11 cellular contexts compared by ENCODE assay signal in the genomic region with DNA sequence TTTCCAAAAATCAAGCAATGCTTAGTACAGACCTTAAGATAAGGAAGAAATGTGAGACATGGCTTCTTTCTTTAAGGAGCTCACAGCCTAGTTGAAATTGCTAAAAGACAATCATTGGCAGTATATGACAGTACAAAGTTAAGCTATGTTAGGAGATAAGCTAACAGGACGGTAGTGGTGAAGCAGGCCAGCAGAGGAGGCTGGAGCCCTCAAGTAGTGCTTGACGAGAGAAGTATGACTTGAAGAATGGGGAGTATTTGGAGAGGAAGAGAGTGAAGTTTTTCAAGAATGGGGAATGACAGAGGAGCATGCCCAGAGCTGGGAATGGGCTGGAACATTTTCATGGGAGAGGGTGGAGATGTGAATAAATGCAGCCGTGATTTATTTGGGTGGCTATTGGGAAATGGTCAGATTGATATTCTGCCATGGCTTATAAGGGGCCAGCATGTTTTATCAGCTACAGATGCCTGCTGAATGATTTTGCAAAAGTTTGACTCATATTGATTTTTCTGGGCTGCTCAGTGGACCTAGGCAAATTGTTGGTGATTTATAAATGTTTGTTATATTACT. TPM values are rescaled to one million over a fixed set of nuclear protein-coding genes. Genes with fewer than 3 reads are reported as not detected.
DNase-seq lines count a peak whose midpoint lies in the region; ATAC-seq and TF ChIP-seq lines count a peak whose summit lies in the region.
"Had no signal": no experiment of that assay in that cellular context is flagged by ENCODE, and none has a peak within 500 bp of the region (broad histone marks: within the 10 kb centered on the region; RNA-seq: fewer than 3 reads in every experiment).

No MANE protein-coding gene starts in this region.

- POLR2A ChIA-PET in SK-N-SH (lab: Yijun Ruan, JAX), result no interaction called here

- no peak for TF ChIP-seq RAD21 in SK-N-SH (IDR thresholded peaks at IDR 0.05; ENCODE audit: low read length)

- intact Hi-C loops in vagina (cut with DNase I), result loop anchor here (10.0 kb wide), 1 partner anchor 64 kb away; no protein-coding TSS in a partner anchor

- H2BK15ac ChIP-seq in mesenchymal stem cell (ENCODE audit: low read depth, poor library complexity, severe bottlenecking), result no peak overlapping the region

- H3K27ac ChIP-seq in SK-N-SH (ENCODE audit: low read depth in 2 of 2, low read length in 1 of 2) (peak overlapping the region in 1 of 2 experiments; percentile 51; a peak in 2 of 4 replicates), epithelial cell of prostate (peak overlapping the region; percentile 99), mesenchymal stem cell (ENCODE audit: low read length, poor library complexity, severe bottlenecking) (peak overlapping the region; percentile 1), vagina (peak overlapping the region; percentile 62)
- H3K27ac ChIP-seq: neutrophil had no signal

- H3K4me3 ChIP-seq in SK-N-SH (ENCODE audit: low read depth in 2 of 2, low read length in 1 of 2), result no peak overlapping the region
- peak overlapping the region in 1 of 2 experiments; percentile 5 for H3K4me3 ChIP-seq in mesenchymal stem cell (ENCODE audit: insufficient read depth in 1 of 2, low read depth in 1 of 2, low read length in 2 of 2)
- H3K4me3 ChIP-seq in vagina, result no peak overlapping the region

- H4K8ac ChIP-seq in mesenchymal stem cell (ENCODE audit: low read length), result no peak overlapping the region

- peak overlapping the region; percentile 78 for H2AK5ac ChIP-seq in mesenchymal stem cell (ENCODE audit: low read length, severe bottlenecking)

- H3K79me2 ChIP-seq in SK-N-SH (ENCODE audit: insufficient read depth), result no peaks in the 10 kb centered on the region

- DNase-seq in SK-N-SH, result no peak
- DNase-seq in epithelial cell of prostate (ENCODE audit: low read depth, low spot score), result no peak
- peak; percentile 63 for DNase-seq in mesenchymal stem cell
- DNase-seq in vagina (ENCODE audit: extremely low spot score in 2 of 2), result no peak
- no peak for DNase-seq in NCI-H1092 (lab: John Stamatoyannopoulos, UW)
- no peak for DNase-seq in NCI-H1092 treated with DMSO at 0.1 percent for 48 hours (lab: John Stamatoyannopoulos, UW)
- DNase-seq: activated CD4-positive, alpha-beta T cell treated with anti-CD3 and anti-CD28 coated beads for 36 hours; activated naive CD4-positive, alpha-beta T cell treated with anti-CD3 and anti-CD28 coated beads for 36 hours had no signal

- H3K14ac ChIP-seq in mesenchymal stem cell (ENCODE audit: low read length in 2 of 2), result no peak overlapping the region

- peaks cover 23% of the 10 kb centered on the region for H3F3A ChIP-seq in SK-N-SH (replicated peaks; ENCODE audit: insufficient read depth)

- no peaks in the 10 kb centered on the region for H3K9me2 ChIP-seq in SK-N-SH

- no peak overlapping the region for H3K23ac ChIP-seq in mesenchymal stem cell (ENCODE audit: low read length in 2 of 2)

- peak overlapping the region in 1 of 2 experiments; percentile 71 for H2BK12ac ChIP-seq in mesenchymal stem cell (ENCODE audit: low read length in 2 of 2)

- no peaks in the 10 kb centered on the region for H4K20me1 ChIP-seq in SK-N-SH (ENCODE audit: insufficient read depth)

- H3K27me3 ChIP-seq in SK-N-SH (ENCODE audit: insufficient read depth) (no peaks in the 10 kb centered on the region), mesenchymal stem cell (ENCODE audit: control insufficient read depth in 1 of 2, insufficient read depth in 1 of 2, low read length in 2 of 2) (no peaks in the 10 kb centered on the region), vagina (no peaks in the 10 kb centered on the region)
- H3K27me3 ChIP-seq: neutrophil had no signal

- 56% methylated on average over 3 of the region's 3 CpGs for WGBS in SK-N-SH (ENCODE audit: low lambda C conversion rate)
- WGBS in mesenchymal stem cell, result 59% methylated on average over 3 of the region's 3 CpGs

- no peak overlapping the region for H2BK5ac ChIP-seq in mesenchymal stem cell (ENCODE audit: low read depth, low read length, poor library complexity, severe bottlenecking)

- no peak overlapping the region for H3K4me2 ChIP-seq in SK-N-SH
- H3K4me2 ChIP-seq in mesenchymal stem cell (ENCODE audit: low read length, poor library complexity, severe bottlenecking), result no peak overlapping the region

- ATAC-seq in SK-N-SH treated with all-trans-retinoic acid at 6 μM for 48 hours, result no peak
- ATAC-seq in HG02610 (IDR thresholded peaks at IDR 0.05; ENCODE audit: unreplicated experiment), result no peak
- ATAC-seq: activated CD4-positive, alpha-beta T cell treated with anti-CD3 and anti-CD28 coated beads for 36 hours had no signal

- H3K9me3 ChIP-seq in SK-N-SH (no peaks in the 10 kb centered on the region), mesenchymal stem cell (ENCODE audit: control insufficient read depth, low read length) (no peaks in the 10 kb centered on the region), vagina (no peaks in the 10 kb centered on the region)
- H3K9me3 ChIP-seq: neutrophil had no signal

- H3K4me1 ChIP-seq in SK-N-SH (ENCODE audit: control insufficient read depth in 1 of 2, insufficient read depth in 2 of 2, low read depth in 1 of 2, low read length in 1 of 2) (peaks cover 11 to 20% of the 10 kb centered on the region in 2 experiments; a peak in 3 of 4 replicates), mesenchymal stem cell (ENCODE audit: control insufficient read depth, insufficient read depth, low read depth, low read length) (peaks cover 2% of the 10 kb centered on the region), vagina (peaks cover 50% of the 10 kb centered on the region)

- peak overlapping the region in 1 of 2 experiments; percentile 1 for H3K4ac ChIP-seq in mesenchymal stem cell (ENCODE audit: low read depth in 1 of 2, low read length in 2 of 2)

- 0 out of 2 replicates have a peak overlapping the region, but pooled peaks have one; percentile 40 for H2AFZ ChIP-seq in SK-N-SH (ENCODE audit: low read depth)
- H2AFZ ChIP-seq in mesenchymal stem cell (ENCODE audit: low read depth, low read length), result no peak overlapping the region

- H2BK120ac ChIP-seq in mesenchymal stem cell (ENCODE audit: low read depth, low read length), result no peak overlapping the region

- H3K18ac ChIP-seq in mesenchymal stem cell (ENCODE audit: low read depth in 1 of 2, low read length in 2 of 2), result peak overlapping the region; percentile 14 to 24

- TF ChIP-seq POLR2A in vagina (IDR thresholded peaks at IDR 0.05), result no peak

- no peak for TF ChIP-seq CTCF in SK-N-SH (IDR thresholded peaks at IDR 0.05)
- no peak for TF ChIP-seq CTCF in vagina (IDR thresholded peaks at IDR 0.05)

- peaks cover 7% of the 10 kb centered on the region for H3K79me1 ChIP-seq in mesenchymal stem cell (replicated peaks; ENCODE audit: low read length, poor library complexity, severe bottlenecking)

- H3K36me3 ChIP-seq in SK-N-SH (replicated peaks in 1 of 2; ENCODE audit: control insufficient read depth in 1 of 2, insufficient read depth in 2 of 2, low read length in 1 of 2), result no peaks in the 10 kb centered on the region
- peaks cover 0 to 26% of the 10 kb centered on the region in 2 experiments for H3K36me3 ChIP-seq in mesenchymal stem cell (ENCODE audit: control insufficient read depth in 1 of 2, insufficient read depth in 2 of 2, low read depth in 1 of 2, low read length in 2 of 2)
- H3K36me3 ChIP-seq in vagina, result no peaks in the 10 kb centered on the region
- H3K36me3 ChIP-seq: neutrophil had no signal

- TF ChIP-seq EP300 in SK-N-SH (IDR thresholded peaks at IDR 0.05; ENCODE audit: borderline replicate concordance in 1 of 2, low read depth in 1 of 2, low read length in 1 of 2), result no peak

- H3K9ac ChIP-seq in SK-N-SH (no peak overlapping the region), mesenchymal stem cell (ENCODE audit: low read length) (peak overlapping the region; percentile 84)

- CTCF ChIA-PET in SK-N-SH (lab: Yijun Ruan, JAX), result interaction anchor here (1.2 to 3.2 kb wide), 5 partner anchors 10 to 99 kb away, joined by 3 to 21 read pairs (median 5); a partner anchor contains a TSS

- no peak overlapping the region for H4K91ac ChIP-seq in mesenchymal stem cell (ENCODE audit: low read length)

TF ChIP-seq in SK-N-SH, 30 proteins besides CTCF, POLR2A, EP300 and RAD21 (continues in another document):
- TF ChIP-seq MXI1 (IDR thresholded peaks at IDR 0.05; ENCODE audit: low read depth, low read length) (no peak), MEF2A (IDR thresholded peaks at IDR 0.05; ENCODE audit: borderline replicate concordance, low read depth) (no peak), RFX5 (IDR thresholded peaks at IDR 0.05; ENCODE audit: low read length) (no peak), TEAD4 (IDR thresholded peaks at IDR 0.05; ENCODE audit: borderline replicate concordance, insufficient read depth) (no peak), NFIC (IDR thresholded peaks at IDR 0.05; ENCODE audit: borderline replicate concordance) (no peak), GATA2 (CRISPR knock-in tag; IDR thresholded peaks at IDR 0.05) (no peak)

TF ChIP-seq in SK-N-SH treated with all-trans-retinoic acid at 6 μM for 48 hours, 23 proteins besides CTCF, POLR2A, EP300 and RAD21:
- TF ChIP-seq GLIS3 (CRISPR knock-in tag; IDR thresholded peaks at IDR 0.05) (no peak), BACH2 (CRISPR knock-in tag; IDR thresholded peaks at IDR 0.05; ENCODE audit: borderline replicate concordance) (no peak), ZC3H10 (CRISPR knock-in tag; IDR thresholded peaks at IDR 0.05) (no peak), ZNF8 (CRISPR knock-in tag; IDR thresholded peaks at IDR 0.05) (no peak)
- TF ChIP-seq, protein P1, sequence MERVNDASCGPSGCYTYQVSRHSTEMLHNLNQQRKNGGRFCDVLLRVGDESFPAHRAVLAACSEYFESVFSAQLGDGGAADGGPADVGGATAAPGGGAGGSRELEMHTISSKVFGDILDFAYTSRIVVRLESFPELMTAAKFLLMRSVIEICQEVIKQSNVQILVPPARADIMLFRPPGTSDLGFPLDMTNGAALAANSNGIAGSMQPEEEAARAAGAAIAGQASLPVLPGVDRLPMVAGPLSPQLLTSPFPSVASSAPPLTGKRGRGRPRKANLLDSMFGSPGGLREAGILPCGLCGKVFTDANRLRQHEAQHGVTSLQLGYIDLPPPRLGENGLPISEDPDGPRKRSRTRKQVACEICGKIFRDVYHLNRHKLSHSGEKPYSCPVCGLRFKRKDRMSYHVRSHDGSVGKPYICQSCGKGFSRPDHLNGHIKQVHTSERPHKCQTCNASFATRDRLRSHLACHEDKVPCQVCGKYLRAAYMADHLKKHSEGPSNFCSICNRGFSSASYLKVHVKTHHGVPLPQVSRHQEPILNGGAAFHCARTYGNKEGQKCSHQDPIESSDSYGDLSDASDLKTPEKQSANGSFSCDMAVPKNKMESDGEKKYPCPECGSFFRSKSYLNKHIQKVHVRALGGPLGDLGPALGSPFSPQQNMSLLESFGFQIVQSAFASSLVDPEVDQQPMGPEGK (CRISPR knock-in tag; IDR thresholded peaks at IDR 0.05; ENCODE audit: borderline replicate concordance), result no peak

RNA-seq across cellular contexts. Expression of a gene that starts 43.7 kb away (rescaled TPM):
- 3.4 and 4.0 TPM in 2 replicates for polyA plus RNA-seq in SK-N-SH (2012; rRNA removed)
- polyA plus RNA-seq in SK-N-SH (2012; cell fraction: cytosol; rRNA removed), result 2.8 and 2.9 TPM in 2 replicates
- 5.0 and 8.9 TPM in 2 replicates for polyA plus RNA-seq in SK-N-SH (2012; cell fraction: nucleus; rRNA removed)
- 32.8 TPM for polyA plus RNA-seq in mesenchymal stem cell (2013, experiment 1 of 2)
- polyA plus RNA-seq in mesenchymal stem cell (2013, experiment 2 of 2), result 33.7 TPM
- total RNA-seq in vagina, result 14.5 TPM
- total RNA-seq: activated CD4-positive, alpha-beta T cell treated with anti-CD3 and anti-CD28 coated beads for 36 hours; activated naive CD4-positive, alpha-beta T cell treated with anti-CD3 and anti-CD28 coated beads for 36 hours had no signal
